19 cellular contexts compared by ENCODE assay signal in genomic region chr1:119116725-119117124, GRCh38. TPM values are rescaled to one million over a fixed set of nuclear protein-coding genes. Genes with fewer than 3 reads are reported as not detected.
DNase-seq lines count a peak whose midpoint lies in the region; ATAC-seq, FAIRE-seq and TF ChIP-seq lines count a peak whose summit lies in the region.
"Had no signal": no experiment of that assay in that cellular context is flagged by ENCODE, and none has a peak within 500 bp of the region (broad histone marks: within the 10 kb centered on the region; RNA-seq: fewer than 3 reads in every experiment).

No MANE protein-coding gene starts in this region.

- no peak overlapping the region for H3K4me3 ChIP-seq in choroid plexus epithelial cell (ENCODE audit: low read depth, low read length)
- H3K4me3 ChIP-seq: pancreas, tibial nerve had no signal

- intact Hi-C loops in left colon (cut with DNase I, micrococcal nuclease), result no loop called here

- no peak overlapping the region for H3K27ac ChIP-seq in caudate nucleus (ENCODE audit: low read depth, low read length)
- H3K27ac ChIP-seq: epithelial cell of prostate, KMS-11, pancreas, tibial nerve, WERI-Rb-1 had no signal

- peak; percentile 95 for ATAC-seq in left colon
- ATAC-seq in stimulated activated naive CD8-positive, alpha-beta T cell treated with anti-CD3 and anti-CD28 coated beads, Interleukin-15, Interleukin-2, amounts not matched to agents 100 U/mL and 50 U/mL, for 24 hours, result no peak
- no peak for ATAC-seq in GM19351 (IDR thresholded peaks at IDR 0.05; ENCODE audit: unreplicated experiment)
- ATAC-seq: sciatic nerve; stimulated activated naive B cell treated with anti-CD40 and anti-IgM and Interleukin-4, amounts not matched to agents 10 μg/mL and 1 μg/mL and 100 μg/mL, for 72 hours had no signal

- FAIRE-seq in GM12892 (lab: Jason Lieb, UNC), result peak; percentile 56
- FAIRE-seq: pancreas had no signal

- DNase-seq in GM12892 (ENCODE audit: insufficient read length) (no peak), Kasumi-1 (lab: John Stamatoyannopoulos, UW) (peak; percentile 62 to 69), choroid plexus epithelial cell (ENCODE audit: low read depth) (peak; percentile 57), left colon (peak in 1 of 2 donors; percentile 12), caudate nucleus (lab: John Stamatoyannopoulos, UW) (no peak)
- no peak for DNase-seq in stimulated activated naive CD8-positive, alpha-beta T cell treated with anti-CD3 and anti-CD28 coated beads, Interleukin-15, Interleukin-2, amounts not matched to agents 100 U/mL and 50 U/mL, for 24 hours
- no peak for DNase-seq in activated effector memory CD4-positive, alpha-beta T cell treated with anti-CD3 and anti-CD28 coated beads, Interleukin-2, amount 50 U/mL, for 16 hours
- DNase-seq: activated CD4-positive, alpha-beta T cell treated with anti-CD3 and anti-CD28 coated beads, Interleukin-2, amount 50 U/mL, for 4 hours; activated naive CD4-positive, alpha-beta T cell treated with anti-CD3 and anti-CD28 coated beads for 36 hours; activated T-cell treated with anti-CD3 and anti-CD28 coated beads for 4 hours; NCI-H1048; pancreas; stimulated activated naive B cell treated with anti-CD40 and anti-IgM and Interleukin-4, amounts not matched to agents 10 μg/mL and 1 μg/mL and 100 μg/mL, for 72 hours; WERI-Rb-1 had no signal

- no peak for TF ChIP-seq CTCF in choroid plexus epithelial cell (conservative IDR thresholded peaks at IDR 0.05; ENCODE audit: low read depth, low read length)

- TF ChIP-seq POLR2A in GM12892 (IDR thresholded peaks at IDR 0.05; ENCODE audit: low read depth, low read length), result no peak

RNA-seq across cellular contexts. Expression of gene WARS2, which starts 23.7 kb away (rescaled TPM):
- polyA plus RNA-seq in GM12892 (2012; ENCODE audit: missing spikeins), result 12.0 TPM
- 10 to 100 TPM; 13.5 to 13.7 TPM for total RNA-seq in left colon

Comparison
In these comparisons a context has a peak if more than half of its experiments do, and no peak if none do; other contexts are left out.
1. DNase-seq: peak in Kasumi-1 (2 of 2) and choroid plexus epithelial cell (single experiment); none in GM12892 (single experiment), stimulated activated naive CD8-positive, alpha-beta T cell treated with anti-CD3 and anti-CD28 coated beads, Interleukin-15, Interleukin-2, amounts not matched to agents 100 U/mL and 50 U/mL, for 24 hours (single experiment), activated effector memory CD4-positive, alpha-beta T cell treated with anti-CD3 and anti-CD28 coated beads, Interleukin-2, amount 50 U/mL, for 16 hours (single experiment) and caudate nucleus (0 of 61).